ENCODE assay signal across 1 cellular context in genomic region chr19:13835791-13836723, GRCh38.
TF ChIP-seq lines count a peak whose summit lies in the region.

No MANE protein-coding gene starts in this region.

TF ChIP-seq in HepG2, 621 proteins besides CTCF, POLR2A, EP300 and RAD21:
- TF ChIP-seq RBFOX2 (IDR thresholded peaks at IDR 0.05; ENCODE audit: low read depth, low read length) (0 out of 2 replicates have a peak, but pooled peaks have one; percentile 36), AGO2 (optimal IDR thresholded peaks at IDR 0.05; ENCODE audit: low read depth, low read length) (peak; percentile 55), POLR2G (IDR thresholded peaks at IDR 0.05; ENCODE audit: low read depth, low read length) (0 out of 2 replicates have a peak, but pooled peaks have one; percentile 11), ZNF12 (CRISPR knock-in tag; IDR thresholded peaks at IDR 0.05) (no peak)
